Comparison of ENCODE assay signal across 23 cellular contexts in genomic region chr6:85065831-85066230, GRCh38.
DNase-seq lines count a peak whose midpoint lies in the region; ATAC-seq and TF ChIP-seq lines count a peak whose summit lies in the region.
"Had no signal": no experiment of that assay in that cellular context is flagged by ENCODE, and none has a peak within 500 bp of the region (broad histone marks: within the 10 kb centered on the region; RNA-seq: fewer than 3 reads in every experiment).

No MANE protein-coding gene starts in this region.

- no peak overlapping the region for H3K27ac ChIP-seq in GM23338 (ENCODE audit: low read depth)
- H3K27ac ChIP-seq: A549, C4-2B, RWPE1, SK-N-MC had no signal

- no peaks in the 10 kb centered on the region; the same call in 2 of the 3 replicates for H3K9me3 Mint-ChIP-seq in GM23338
- no peaks in the 10 kb centered on the region for H3K9me3 Mint-ChIP-seq in activated CD8-positive, alpha-beta T cell treated with anti-CD3 and anti-CD28 coated beads for 36 hours

- no peaks in the 10 kb centered on the region for H3K27me3 ChIP-seq in GM23338 (ENCODE audit: insufficient read depth)

- no peaks in the 10 kb centered on the region for H3K79me2 ChIP-seq in GM23338 (replicated peaks; ENCODE audit: insufficient read depth)

- ATAC-seq in GM23338 (no peak), HG02870 (IDR thresholded peaks at IDR 0.05; ENCODE audit: unreplicated experiment) (no peak), GM21723 (IDR thresholded peaks at IDR 0.05; ENCODE audit: unreplicated experiment) (no peak)
- no peak for ATAC-seq in activated CD8-positive, alpha-beta T cell treated with anti-CD3 and anti-CD28 coated beads for 36 hours
- ATAC-seq: A549 had no signal

- peaks cover 8% of the 10 kb centered on the region for H3K4me1 Mint-ChIP-seq in GM23338
- H3K4me1 Mint-ChIP-seq in activated CD8-positive, alpha-beta T cell treated with anti-CD3 and anti-CD28 coated beads for 36 hours (ENCODE audit: low read depth), result no peaks in the 10 kb centered on the region
- H3K4me1 Mint-ChIP-seq: CD8-positive, alpha-beta memory T cell had no signal

- no peaks in the 10 kb centered on the region for H3F3A ChIP-seq in GM23338 (replicated peaks; ENCODE audit: low read depth)

- H2AFZ ChIP-seq in GM23338, result 0 out of 2 replicates have a peak overlapping the region, but pooled peaks have one; percentile 30

- TF ChIP-seq CTCF in AG10803 (conservative IDR thresholded peaks at IDR 0.05; ENCODE audit: low read length) (no peak), GM23338 (conservative IDR thresholded peaks at IDR 0.05; ENCODE audit: low read depth in 2 of 2) (no peak), fibroblast of pulmonary artery (IDR thresholded peaks at IDR 0.05; ENCODE audit: low read length, missing control alignments) (no peak)
- no peak for TF ChIP-seq CTCF in activated CD8-positive, alpha-beta T cell treated with anti-CD3 and anti-CD28 coated beads for 36 hours (IDR thresholded peaks at IDR 0.05)

- no peak overlapping the region for H3K4me3 Mint-ChIP-seq in GM23338
- H3K4me3 Mint-ChIP-seq in activated CD8-positive, alpha-beta T cell treated with anti-CD3 and anti-CD28 coated beads for 36 hours, result no peak overlapping the region
- H3K4me3 Mint-ChIP-seq: CD8-positive, alpha-beta memory T cell had no signal

- POLR2A ChIA-PET in activated CD8-positive, alpha-beta T cell treated with anti-CD3 and anti-CD28 coated beads for 36 hours (lab: Charles Lee), result no interaction called here

- H3K4me1 ChIP-seq in GM23338 (ENCODE audit: insufficient read depth), result no peaks in the 10 kb centered on the region

- peaks cover 3% of the 10 kb centered on the region for H3K27me3 Mint-ChIP-seq in GM23338 (ENCODE audit: insufficient read depth, low read depth, poor library complexity)
- H3K27me3 Mint-ChIP-seq in activated CD8-positive, alpha-beta T cell treated with anti-CD3 and anti-CD28 coated beads for 36 hours, result peaks cover 1% of the 10 kb centered on the region
- H3K27me3 Mint-ChIP-seq: CD8-positive, alpha-beta memory T cell had no signal

- H3K27ac Mint-ChIP-seq in GM23338, result 0 out of 2 replicates have a peak overlapping the region, but pooled peaks have one; percentile 27
- H3K27ac Mint-ChIP-seq in activated CD8-positive, alpha-beta T cell treated with anti-CD3 and anti-CD28 coated beads for 36 hours, result no peak overlapping the region
- H3K27ac Mint-ChIP-seq: CD8-positive, alpha-beta memory T cell had no signal

- CTCF ChIA-PET in activated CD8-positive, alpha-beta T cell treated with anti-CD3 and anti-CD28 coated beads for 36 hours (lab: Charles Lee), result no interaction called here

- no peaks in the 10 kb centered on the region for H4K20me1 ChIP-seq in GM23338 (replicated peaks; ENCODE audit: insufficient read depth)

- no peak overlapping the region for H3K4me2 ChIP-seq in GM23338
- H3K4me2 ChIP-seq: A549 had no signal

- H3K36me3 ChIP-seq in GM23338 (ENCODE audit: insufficient read depth), result no peaks in the 10 kb centered on the region

- intact Hi-C loops in activated CD8-positive, alpha-beta T cell treated with anti-CD3 and anti-CD28 coated beads for 36 hours (cut with micrococcal nuclease), result no loop called here

- no peaks in the 10 kb centered on the region; the same call in 1 of the 2 replicates for H3K9me2 ChIP-seq in GM23338 (ENCODE audit: insufficient read depth)

- H3K4me3 ChIP-seq in AG10803 (ENCODE audit: low read length) (no peak overlapping the region), GM23338 (no peak overlapping the region), fibroblast of pulmonary artery (replicated peaks; ENCODE audit: low read depth, low read length) (no peak overlapping the region)
- H3K4me3 ChIP-seq: A549, SK-N-MC had no signal

- peak; percentile 70 for DNase-seq in AG10803 (ENCODE audit: low read depth)
- no peak for DNase-seq in GM23338 (ENCODE audit: low spot score)
- DNase-seq in fibroblast of pulmonary artery (ENCODE audit: low read depth), result peak; percentile 41
- DNase-seq in stromal cell of bone marrow (ENCODE audit: low read depth), result peak; percentile 81
- DNase-seq in activated CD8-positive, alpha-beta T cell treated with anti-CD3 and anti-CD28 coated beads for 36 hours, result no peak
- DNase-seq: Calu3; CD8-positive, alpha-beta memory T cell; DMS153; Kasumi-1; NCI-H1092; NCI-H1436; NCI-H187 treated with DMSO at 0.1 percent for 48 hours; NCI-H2107; NCI-H2227 treated with DMSO at 0.1 percent for 48 hours; NCI-H510A; NCI-H748 treated with DMSO at 0.1 percent for 48 hours; SHP77 treated with DMSO at 0.1 percent for 48 hours had no signal

- H3K36me3 Mint-ChIP-seq in GM23338 (ENCODE audit: low read depth), result no peaks in the 10 kb centered on the region
- no peaks in the 10 kb centered on the region for H3K36me3 Mint-ChIP-seq in activated CD8-positive, alpha-beta T cell treated with anti-CD3 and anti-CD28 coated beads for 36 hours (ENCODE audit: low read depth)
- H3K36me3 Mint-ChIP-seq: CD8-positive, alpha-beta memory T cell had no signal

TF ChIP-seq in GM23338, 12 proteins besides CTCF, POLR2A, EP300 and RAD21:
- TF ChIP-seq POLR2AphosphoS5 (IDR thresholded peaks at IDR 0.05; ENCODE audit: low read depth) (no peak), NANOG (IDR thresholded peaks at IDR 0.05; ENCODE audit: borderline replicate concordance) (no peak), ETS1 (IDR thresholded peaks at IDR 0.05) (no peak), JUNB (IDR thresholded peaks at IDR 0.05; ENCODE audit: unreplicated experiment) (no peak)
TF ChIP-seq in GM23338: peak in this region for 0.

Comparison
In these comparisons a context has a peak if more than half of its experiments do, and no peak if none do; other contexts are left out.
1. DNase-seq: peak in AG10803 (single experiment), fibroblast of pulmonary artery (single experiment) and stromal cell of bone marrow (single experiment); none in GM23338 (single experiment) and activated CD8-positive, alpha-beta T cell treated with anti-CD3 and anti-CD28 coated beads for 36 hours (single experiment).